ENCODE assay signal across 28 cellular contexts in the genomic region with DNA sequence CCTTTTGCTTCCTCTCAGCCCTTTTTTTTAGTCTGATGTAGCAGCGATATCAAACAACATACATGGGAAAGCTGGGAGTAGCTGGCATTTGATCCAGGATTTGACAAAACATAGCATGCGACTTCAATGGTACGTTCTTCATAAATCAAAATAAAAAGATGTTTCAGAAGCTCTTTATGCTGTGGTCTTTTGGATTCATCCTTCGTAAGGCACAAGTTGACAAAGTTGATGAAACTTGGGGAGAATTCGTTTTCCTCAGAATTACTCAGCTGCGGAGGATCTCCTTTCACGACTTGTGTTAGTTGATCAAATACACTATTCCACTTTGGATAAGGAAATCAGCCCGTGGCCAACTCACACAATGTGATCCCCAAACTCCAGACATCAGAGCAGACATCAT.
"Had no signal": no experiment of that assay in that cellular context is flagged by ENCODE, and none has a peak within 500 bp of the region (broad histone marks: within the 10 kb centered on the region; RNA-seq: fewer than 3 reads in every experiment).

No MANE protein-coding gene starts in this region.

- H3K27ac ChIP-seq: stomach, suprapubic skin, testis, thoracic aorta, tibial artery, tibial nerve, transverse colon, upper lobe of left lung, upper lobe of right lung, uterus, vagina had no signal

- H3K4me3 Mint-ChIP-seq: stimulated activated effector memory CD8-positive, alpha-beta T cell treated with anti-CD3 and anti-CD28 coated beads, Interleukin-12 subunit alpha, Interleukin-12 subunit beta, amount 100 ng/mL, for 72 hours; stimulated activated memory B cell treated with anti-CD40 and anti-IgM and Interleukin-4, amounts not matched to agents 10 μg/mL and 1 μg/mL and 100 μg/mL, for 72 hours; stimulated activated naive B cell treated with anti-CD40 and anti-IgM and Interleukin-4, amounts not matched to agents 10 μg/mL and 1 μg/mL and 100 μg/mL, for 72 hours; stimulated activated naive CD8-positive, alpha-beta T cell treated with anti-CD3 and anti-CD28 coated beads, Interleukin-15, amount 100 ng/mL, for 72 hours; stimulated activated naive CD8-positive, alpha-beta T cell treated with anti-CD3 and anti-CD28 coated beads, Interleukin-15, Interleukin-2, amounts not matched to agents 100 ng/mL and 50 ng/mL, for 24 hours; type B pancreatic cell had no signal

- H3K4me1 Mint-ChIP-seq: stimulated activated effector memory CD8-positive, alpha-beta T cell treated with anti-CD3 and anti-CD28 coated beads, Interleukin-12 subunit alpha, Interleukin-12 subunit beta, amount 100 ng/mL, for 72 hours; stimulated activated memory B cell treated with anti-CD40 and anti-IgM and Interleukin-4, amounts not matched to agents 10 μg/mL and 1 μg/mL and 100 μg/mL, for 72 hours; stimulated activated naive B cell treated with anti-CD40 and anti-IgM and Interleukin-4, amounts not matched to agents 10 μg/mL and 1 μg/mL and 100 μg/mL, for 72 hours; stimulated activated naive CD8-positive, alpha-beta T cell treated with anti-CD3 and anti-CD28 coated beads, Interleukin-15, amount 100 ng/mL, for 72 hours had no signal

- H3K27me3 ChIP-seq: stomach, suprapubic skin, testis, tibial artery, tibial nerve, transverse colon, upper lobe of left lung, upper lobe of right lung, uterus, vagina had no signal

- DNase-seq: stimulated activated CD4-positive, alpha-beta T cell treated with anti-CD3 and anti-CD28 coated beads, Interleukin-2, amount 100 ng/mL, for 48 hours; stimulated activated CD4-positive, alpha-beta T cell treated with anti-CD3 and anti-CD28 coated beads, Interleukin-4, amount 100 ng/mL, for 1 hour; stimulated activated CD4-positive, alpha-beta T cell treated with anti-CD3 and anti-CD28 coated beads, Interleukin-4, amount 100 ng/mL, for 24 hours; stimulated activated CD4-positive, alpha-beta T cell treated with anti-CD3 and anti-CD28 coated beads, Interleukin-4, amount 100 ng/mL, for 4 hours; stimulated activated CD8-positive, alpha-beta memory T cell treated with anti-CD3 and anti-CD28 coated beads, Interleukin-4, amount 100 ng/mL, for 48 hours; stimulated activated naive B cell treated with anti-CD40 and anti-IgM and Interleukin-4, amounts not matched to agents 10 μg/mL and 1 μg/mL and 100 μg/mL, for 72 hours; stimulated activated naive CD4-positive, alpha-beta T cell; stimulated activated naive CD4-positive, alpha-beta T cell treated with Interleukin-2 at 50 U/mL for 16 hours; stimulated activated naive CD8-positive, alpha-beta T cell treated with anti-CD3 and anti-CD28 coated beads, Interleukin-15, amount 100 ng/mL, for 72 hours; stimulated activated naive CD8-positive, alpha-beta T cell treated with anti-CD3 and anti-CD28 coated beads, Interleukin-15, Interleukin-2, amounts not matched to agents 100 U/mL and 50 U/mL, for 24 hours; stomach; substantia nigra; testis; tibial artery; transverse colon; trophoblast cell; upper lobe of left lung; upper lobe of right lung; uterus had no signal

- H3K27me3 Mint-ChIP-seq: stimulated activated memory B cell treated with anti-CD40 and anti-IgM and Interleukin-4, amounts not matched to agents 10 μg/mL and 1 μg/mL and 100 μg/mL, for 72 hours; stimulated activated naive B cell treated with anti-CD40 and anti-IgM and Interleukin-4, amounts not matched to agents 10 μg/mL and 1 μg/mL and 100 μg/mL, for 72 hours; stimulated activated naive CD8-positive, alpha-beta T cell treated with anti-CD3 and anti-CD28 coated beads, Interleukin-15, amount 100 ng/mL, for 72 hours; stimulated activated naive CD8-positive, alpha-beta T cell treated with anti-CD3 and anti-CD28 coated beads, Interleukin-15, Interleukin-2, amounts not matched to agents 100 ng/mL and 50 ng/mL, for 24 hours had no signal

- H3K4me3 ChIP-seq: stomach, suprapubic skin, testis, thoracic aorta, tibial artery, tibial nerve, transverse colon, upper lobe of left lung, upper lobe of right lung, uterus, vagina had no signal

- H3K9me3 ChIP-seq: suprapubic skin, testis, thoracic aorta, tibial nerve, transverse colon, upper lobe of right lung, uterus, vagina had no signal

- H3K36me3 ChIP-seq: stomach, suprapubic skin, thoracic aorta, tibial artery, tibial nerve, transverse colon, upper lobe of left lung, upper lobe of right lung, uterus, vagina had no signal

- H3K4me1 ChIP-seq: stomach, suprapubic skin, testis, tibial artery, tibial nerve, transverse colon, upper lobe of left lung, upper lobe of right lung, uterus, vagina had no signal

- H3K27ac Mint-ChIP-seq: stimulated activated effector memory CD8-positive, alpha-beta T cell treated with anti-CD3 and anti-CD28 coated beads, Interleukin-12 subunit alpha, Interleukin-12 subunit beta, amount 100 ng/mL, for 72 hours; stimulated activated memory B cell treated with anti-CD40 and anti-IgM and Interleukin-4, amounts not matched to agents 10 μg/mL and 1 μg/mL and 100 μg/mL, for 72 hours; stimulated activated naive B cell treated with anti-CD40 and anti-IgM and Interleukin-4, amounts not matched to agents 10 μg/mL and 1 μg/mL and 100 μg/mL, for 72 hours; stimulated activated naive CD8-positive, alpha-beta T cell treated with anti-CD3 and anti-CD28 coated beads, Interleukin-15, amount 100 ng/mL, for 72 hours; stimulated activated naive CD8-positive, alpha-beta T cell treated with anti-CD3 and anti-CD28 coated beads, Interleukin-15, Interleukin-2, amounts not matched to agents 100 ng/mL and 50 ng/mL, for 24 hours; type B pancreatic cell had no signal

- FAIRE-seq: urothelium cell line had no signal

- ATAC-seq: stimulated activated effector memory CD8-positive, alpha-beta T cell treated with anti-CD3 and anti-CD28 coated beads, Interleukin-12 subunit alpha, Interleukin-12 subunit beta, amount 100 ng/mL, for 72 hours; stimulated activated memory B cell treated with anti-CD40 and anti-IgM and Interleukin-4, amounts not matched to agents 10 μg/mL and 1 μg/mL and 100 μg/mL, for 72 hours; stimulated activated naive B cell treated with anti-CD40 and anti-IgM and Interleukin-4, amounts not matched to agents 10 μg/mL and 1 μg/mL and 100 μg/mL, for 72 hours; stimulated activated naive CD8-positive, alpha-beta T cell treated with anti-CD3 and anti-CD28 coated beads, Interleukin-15, amount 100 ng/mL, for 72 hours; stimulated activated naive CD8-positive, alpha-beta T cell treated with anti-CD3 and anti-CD28 coated beads, Interleukin-15, Interleukin-2, amounts not matched to agents 100 U/mL and 50 U/mL, for 24 hours; upper lobe of right lung had no signal

- H3K36me3 Mint-ChIP-seq: type B pancreatic cell had no signal
